In genomic region chr21:33124879-33125278, GRCh38 we compare ENCODE assay signal across 20 cellular contexts. TPM values are rescaled to one million over a fixed set of nuclear protein-coding genes. Genes with fewer than 3 reads are reported as not detected.
"Had no signal": no experiment of that assay in that cellular context is flagged by ENCODE, and none has a peak within 500 bp of the region (broad histone marks: within the 10 kb centered on the region; RNA-seq: fewer than 3 reads in every experiment).

No MANE protein-coding gene starts in this region.

- ATAC-seq: activated naive CD8-positive, alpha-beta T cell treated with anti-CD3 and anti-CD28 coated beads, Interleukin-2, amount 50 U/mL, for 24 hours; heart left ventricle; psoas muscle; right lobe of liver; stimulated activated naive CD8-positive, alpha-beta T cell treated with anti-CD3 and anti-CD28 coated beads, Interleukin-15, Interleukin-2, amounts not matched to agents 100 U/mL and 50 U/mL, for 24 hours had no signal

- H3K9me3 ChIP-seq: ascending aorta, breast epithelium, heart left ventricle, psoas muscle, right lobe of liver, suprapubic skin had no signal

- H3K27me3 ChIP-seq: ascending aorta, right lobe of liver had no signal

- H3K36me3 ChIP-seq: ascending aorta, breast epithelium, heart left ventricle, neural progenitor cell, right lobe of liver, suprapubic skin had no signal

- H3K4me3 ChIP-seq: ascending aorta, breast epithelium, heart left ventricle, lung, neural progenitor cell, psoas muscle, right lobe of liver, smooth muscle cell, suprapubic skin had no signal

- H3K4me1 ChIP-seq: ascending aorta, breast epithelium, psoas muscle, right lobe of liver had no signal

- DNase-seq: activated CD4-positive, CD25-positive, alpha-beta regulatory T cell treated with anti-CD3 and anti-CD28 coated beads, Interleukin-2, amount 50 U/mL, for 72 hours; activated naive CD4-positive, alpha-beta T cell treated with Interleukin-2 at 50 U/mL for 16 hours; activated naive CD8-positive, alpha-beta T cell treated with anti-CD3 and anti-CD28 coated beads, Interleukin-2, amount 50 U/mL, for 24 hours; dermis blood vessel endothelial cell; midbrain; psoas muscle; right lobe of liver; stimulated activated CD4-positive, alpha-beta T cell treated with anti-CD3 and anti-CD28 coated beads, Interleukin-4, amount 100 ng/mL, for 4 hours; stimulated activated CD8-positive, alpha-beta memory T cell treated with anti-CD3 and anti-CD28 coated beads, Interleukin-4, amount 100 ng/mL, for 48 hours; stimulated activated naive CD8-positive, alpha-beta T cell treated with anti-CD3 and anti-CD28 coated beads, Interleukin-15, Interleukin-2, amounts not matched to agents 100 U/mL and 50 U/mL, for 24 hours had no signal

- H3K27ac ChIP-seq: ascending aorta, breast epithelium, epithelial cell of prostate, heart left ventricle, neural progenitor cell, psoas muscle, right lobe of liver, suprapubic skin had no signal

RNA-seq across cellular contexts. Expression of gene OLIG1, which starts 54.9 kb away (rescaled TPM):
- total RNA-seq: activated CD8-positive, alpha-beta memory T cell treated with anti-CD3 and anti-CD28 coated beads for 36 hours; ascending aorta; breast epithelium; dermis blood vessel endothelial cell; osteocyte; right lobe of liver; smooth muscle cell had no signal
- polyA plus RNA-seq: smooth muscle cell had no signal
